ENCODE assay signal across 4 cellular contexts in genomic region chr13:33908111-33908510, GRCh38.
"Had no signal": no experiment of that assay in that cellular context is flagged by ENCODE, and none has a peak within 500 bp of the region (broad histone marks: within the 10 kb centered on the region; RNA-seq: fewer than 3 reads in every experiment).

No MANE protein-coding gene starts in this region.

- H3K4me3 ChIP-seq: K562 had no signal

- DNase-seq: IMR-90, KG1 had no signal

- ATAC-seq: HepG2, K562 had no signal
